In genomic region chr14:23483216-23483854, GRCh38 we compare ENCODE assay signal across 8 cellular contexts. TPM values are rescaled to one million over a fixed set of nuclear protein-coding genes. Genes with fewer than 3 reads are reported as not detected.
DNase-seq lines count a peak whose midpoint lies in the region; ATAC-seq lines count a peak whose summit lies in the region.

No MANE protein-coding gene starts in this region.

- H3K9me3 ChIP-seq in MG63, result no peaks in the 10 kb centered on the region

- ATAC-seq in memory B cell (ENCODE audit: low read depth), result no peak
- ATAC-seq in HG02588 (IDR thresholded peaks at IDR 0.05; ENCODE audit: unreplicated experiment), result no peak

- CTCF ChIA-PET in activated naive CD4-positive, alpha-beta T cell treated with anti-CD3 and anti-CD28 coated beads, Interleukin-2, amount 10 ng/mL, durations not matched to agents 7 days and 5 days (lab: Charles Lee), result interaction anchor here (1.2 to 13.1 kb wide), 4 partner anchors 8 to 78 kb away, joined by 4 to 238 read pairs (median 61); partner anchors contain the start of genes AP1G2 and THTPA

- no peak overlapping the region for H3K4me3 ChIP-seq in MG63

- peak; percentile 27 for DNase-seq in activated naive CD4-positive, alpha-beta T cell treated with anti-CD3 and anti-CD28 coated beads, Interleukin-2, amount 10 ng/mL, durations not matched to agents 7 days and 5 days
- no peak for DNase-seq in activated naive CD4-positive, alpha-beta T cell (lab: John Stamatoyannopoulos, UW)
- peak; percentile 57 for DNase-seq in NCI-H1436 (lab: John Stamatoyannopoulos, UW)
- peak; percentile 36 for DNase-seq in amniotic epithelial cell (ENCODE audit: low read depth)
- no peak for DNase-seq in memory B cell (ENCODE audit: low spot score in 2 of 2)
- DNase-seq in mucosa of gallbladder (ENCODE audit: low spot score), result no peak
- DNase-seq in MG63, result no peak

- H3K36me3 ChIP-seq in MG63, result peaks cover 4% of the 10 kb centered on the region; the same call in 1 of the 2 replicates

- H3K36me3 Mint-ChIP-seq in activated naive CD4-positive, alpha-beta T cell treated with anti-CD3 and anti-CD28 coated beads, Interleukin-2, amount 10 ng/mL, durations not matched to agents 7 days and 5 days, result peaks cover 5% of the 10 kb centered on the region
- peaks cover 26% of the 10 kb centered on the region for H3K36me3 Mint-ChIP-seq in memory B cell

- H3K9me3 Mint-ChIP-seq in activated naive CD4-positive, alpha-beta T cell treated with anti-CD3 and anti-CD28 coated beads, Interleukin-2, amount 10 ng/mL, durations not matched to agents 7 days and 5 days, result no peaks in the 10 kb centered on the region
- no peaks in the 10 kb centered on the region for H3K9me3 Mint-ChIP-seq in memory B cell

- H3K27me3 ChIP-seq in MG63, result no peaks in the 10 kb centered on the region

- no peak overlapping the region for H3K4me3 Mint-ChIP-seq in activated naive CD4-positive, alpha-beta T cell treated with anti-CD3 and anti-CD28 coated beads, Interleukin-2, amount 10 ng/mL, durations not matched to agents 7 days and 5 days
- H3K4me3 Mint-ChIP-seq in memory B cell, result no peak overlapping the region

- peaks cover 1% of the 10 kb centered on the region for H3K4me1 Mint-ChIP-seq in activated naive CD4-positive, alpha-beta T cell treated with anti-CD3 and anti-CD28 coated beads, Interleukin-2, amount 10 ng/mL, durations not matched to agents 7 days and 5 days
- peaks cover 10% of the 10 kb centered on the region for H3K4me1 Mint-ChIP-seq in memory B cell

- no peak overlapping the region for H3K27ac Mint-ChIP-seq in activated naive CD4-positive, alpha-beta T cell treated with anti-CD3 and anti-CD28 coated beads, Interleukin-2, amount 10 ng/mL, durations not matched to agents 7 days and 5 days
- H3K27ac Mint-ChIP-seq in memory B cell, result peak overlapping the region; percentile 9

- H3K27me3 Mint-ChIP-seq in activated naive CD4-positive, alpha-beta T cell treated with anti-CD3 and anti-CD28 coated beads, Interleukin-2, amount 10 ng/mL, durations not matched to agents 7 days and 5 days, result no peaks in the 10 kb centered on the region
- H3K27me3 Mint-ChIP-seq in memory B cell, result no peaks in the 10 kb centered on the region

RNA-seq across cellular contexts. Expression of gene NGDN, which starts 13.8 kb away (rescaled TPM):
- total RNA-seq in mucosa of gallbladder, result 22.9 TPM
- total RNA-seq in MG63 (2014; rRNA removed; shearing (Covaris generic); ENCODE audit: low replicate concordance), result 26.9 and 59.9 TPM in 2 replicates

RNA-seq across cellular contexts. Expression of gene MYH7, which starts 47.9 kb away (rescaled TPM):
- 0.12 TPM for total RNA-seq in mucosa of gallbladder
- not detected in 2 replicates for total RNA-seq in MG63 (2014; rRNA removed; shearing (Covaris generic); ENCODE audit: low replicate concordance)

Comparison
In these comparisons a context has a peak if more than half of its experiments do, and no peak if none do; other contexts are left out.
1. DNase-seq: peak in activated naive CD4-positive, alpha-beta T cell treated with anti-CD3 and anti-CD28 coated beads, Interleukin-2, amount 10 ng/mL, durations not matched to agents 7 days and 5 days (single experiment), NCI-H1436 (single experiment) and amniotic epithelial cell (single experiment); none in activated naive CD4-positive, alpha-beta T cell (0 of 4), memory B cell (0 of 2), mucosa of gallbladder (single experiment) and MG63 (single experiment).